ENCODE assay signal across 19 cellular contexts in the genomic region with DNA sequence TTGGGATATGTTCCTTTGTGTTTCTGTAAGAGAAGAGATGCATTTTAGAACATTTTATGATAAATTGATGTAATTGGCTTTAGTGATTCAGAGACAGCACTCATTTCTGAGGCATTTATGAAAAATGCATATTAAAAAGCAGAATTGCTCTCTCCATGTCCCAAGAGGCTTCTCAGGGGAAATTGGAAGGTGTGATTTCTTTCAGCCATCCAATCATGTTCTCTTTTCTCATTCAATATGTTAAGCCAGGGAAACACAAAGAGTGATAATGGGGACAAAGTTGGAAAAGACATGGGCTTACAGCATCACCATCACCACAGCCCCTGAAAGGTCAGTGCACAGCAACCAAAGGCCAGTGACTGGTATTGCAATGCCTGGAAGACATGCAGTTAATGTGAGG.
A peak's percentile ranks its signal among the peaks of the same experiment; 100 is the strongest.
DNase-seq lines count a peak whose midpoint lies in the region; FAIRE-seq and TF ChIP-seq lines count a peak whose summit lies in the region.
"Had no signal": no experiment of that assay in that cellular context is flagged by ENCODE, and none has a peak within 500 bp of the region (broad histone marks: within the 10 kb centered on the region; RNA-seq: fewer than 3 reads in every experiment).

No MANE protein-coding gene starts in this region.

- in situ Hi-C loops in mammary epithelial cell (cut with MboI; ENCODE audit: low sequenced_read_pairs in 2 of 2), result no loop called here

- peak overlapping the region; percentile 56 for H3K27ac ChIP-seq in A673 (ENCODE audit: low read depth, low read length, poor library complexity, severe bottlenecking)
- H3K27ac ChIP-seq in osteoblast (ENCODE audit: low read depth, low read length), result peak overlapping the region; percentile 24
- H3K27ac ChIP-seq in mammary epithelial cell (ENCODE audit: insufficient read depth, low read depth, low read length), result no peak overlapping the region

- H3K4me2 ChIP-seq in osteoblast (ENCODE audit: insufficient read depth, low read length) (peak overlapping the region; percentile 3), mammary epithelial cell (ENCODE audit: insufficient read depth, low read depth, low read length) (no peak overlapping the region)

- CTCF ChIA-PET in A673 (lab: Charles Lee) (no interaction called here), mammary epithelial cell (lab: Charles Lee; ENCODE audit: low non-redundant PET) (no interaction called here)

- H3K9ac ChIP-seq in mammary epithelial cell (ENCODE audit: insufficient read depth, low read length), result no peak overlapping the region

- H3K27me3 ChIP-seq in A673 (replicated peaks; ENCODE audit: insufficient read depth, low read depth, low read length, poor library complexity) (no peaks in the 10 kb centered on the region), osteoblast (ENCODE audit: insufficient read depth, low read length) (no peaks in the 10 kb centered on the region), mammary epithelial cell (ENCODE audit: insufficient read depth, low read length) (no peaks in the 10 kb centered on the region)

- H2AFZ ChIP-seq in osteoblast (ENCODE audit: low read length) (no peak overlapping the region), mammary epithelial cell (ENCODE audit: low read depth, low read length) (no peak overlapping the region)

- H3K4me3 ChIP-seq in A673 (ENCODE audit: low read depth, low read length, poor library complexity, severe bottlenecking) (no peak overlapping the region), fibroblast of mammary gland (ENCODE audit: control insufficient read depth, low read depth, low read length) (no peak overlapping the region), osteoblast (ENCODE audit: insufficient read depth, low read length) (no peak overlapping the region), mammary epithelial cell (replicated peaks in 1 of 3; ENCODE audit: insufficient read depth in 1 of 3, low read depth in 2 of 3, low read length in 3 of 3) (no peak overlapping the region)
- H3K4me3 ChIP-seq: HAP-1 had no signal

- DNase-seq in A673 (ENCODE audit: low spot score) (peak; percentile 65), fibroblast of mammary gland (ENCODE audit: low read depth) (peak; percentile 37), osteoblast (ENCODE audit: insufficient read length, low spot score, missing footprints) (no peak), NCI-H1436 treated with DMSO at 0.1 percent for 48 hours (lab: John Stamatoyannopoulos, UW) (no peak), superior temporal gyrus (ENCODE audit: extremely low spot score) (no peak), mammary epithelial cell (no peak)
- no peak for DNase-seq in activated T-cell treated with anti-CD3 and anti-CD28 coated beads, Interleukin-2, amount 50 U/mL, for 48 hours
- DNase-seq: 8988T; ACHN; C1 segment of cervical spinal cord; Calu3; CD4-positive, alpha-beta T cell; DMS 273 treated with DMSO at 0.1 percent for 48 hours; DMS79 had no signal

- H4K20me1 ChIP-seq in osteoblast (ENCODE audit: insufficient read depth, low read length) (no peaks in the 10 kb centered on the region), mammary epithelial cell (ENCODE audit: insufficient read depth, low read length) (no peaks in the 10 kb centered on the region)

- POLR2A ChIA-PET in A673 (lab: Charles Lee; ENCODE audit: low non-redundant PET), result no interaction called here

- intact Hi-C loops in A673 (cut with micrococcal nuclease; ENCODE audit: unreplicated experiment), result loop anchor here (2.0 to 5.0 kb wide), 2 partner anchors 42 to 372 kb away; a partner anchor contains a TSS
- intact Hi-C loops in mammary epithelial cell (cut with micrococcal nuclease), result no loop called here

- H3K79me2 ChIP-seq in osteoblast (ENCODE audit: insufficient read depth, low read length) (no peaks in the 10 kb centered on the region), mammary epithelial cell (ENCODE audit: insufficient read depth, low read length) (no peaks in the 10 kb centered on the region)

- H3K36me3 ChIP-seq in A673 (ENCODE audit: insufficient read depth, low read length, poor library complexity, severe bottlenecking) (no peaks in the 10 kb centered on the region), osteoblast (ENCODE audit: insufficient read depth, low read length) (no peaks in the 10 kb centered on the region), mammary epithelial cell (ENCODE audit: insufficient read depth, low read length) (no peaks in the 10 kb centered on the region)
- H3K36me3 ChIP-seq: HAP-1 had no signal

- no peaks in the 10 kb centered on the region for H3K9me3 ChIP-seq in A673 (ENCODE audit: low read depth, low read length, poor library complexity, severe bottlenecking)
- no peaks in the 10 kb centered on the region for H3K9me3 ChIP-seq in osteoblast (ENCODE audit: low read depth, low read length)
- H3K9me3 ChIP-seq in mammary epithelial cell (replicated peaks; ENCODE audit: insufficient read depth, low read length), result no peaks in the 10 kb centered on the region
- H3K9me3 ChIP-seq: HAP-1 had no signal

- peak; percentile 93 for FAIRE-seq in TTC549 (lab: Jason Lieb, UNC)
- FAIRE-seq: GM12892, GM19239, H1 had no signal

- H3K4me1 ChIP-seq in A673 (ENCODE audit: insufficient read depth, low read length, poor library complexity, severe bottlenecking) (peaks cover 55% of the 10 kb centered on the region), osteoblast (ENCODE audit: insufficient read depth, low read length) (peaks cover 14% of the 10 kb centered on the region), mammary epithelial cell (ENCODE audit: insufficient read depth, low read length) (no peaks in the 10 kb centered on the region)
- H3K4me1 ChIP-seq: HAP-1 had no signal

- BruUV-seq in A673 (replicated peaks; lab: Mats Ljungman, UMichigan) (no TSS peak), mammary epithelial cell (replicated peaks; lab: Mats Ljungman, UMichigan) (no TSS peak)

- dilution Hi-C loops in mammary epithelial cell (cut with HindIII; ENCODE audit: low sequenced_read_pairs), result no loop called here

- TF ChIP-seq CTCF in A673 (conservative IDR thresholded peaks at IDR 0.05; ENCODE audit: low read depth, low read length) (no peak), fibroblast of mammary gland (conservative IDR thresholded peaks at IDR 0.05; ENCODE audit: control insufficient read depth, insufficient read depth, low read depth, low read length) (no peak), osteoblast (IDR thresholded peaks at IDR 0.05; ENCODE audit: extremely low read depth, low read depth, low read length) (no peak), mammary epithelial cell (conservative IDR thresholded peaks at IDR 0.05 in 1 of 2, IDR thresholded peaks at IDR 0.05 in 1 of 2; ENCODE audit: extremely low read depth in 1 of 2, insufficient read depth in 1 of 2, low read depth in 1 of 2, low read length in 2 of 2) (no peak)

Comparison
In these comparisons a context has a peak if more than half of its experiments do, and no peak if none do; other contexts are left out.
1. DNase-seq: peak in A673 (single experiment) and fibroblast of mammary gland (single experiment); none in osteoblast (single experiment), NCI-H1436 treated with DMSO at 0.1 percent for 48 hours (single experiment), activated T-cell treated with anti-CD3 and anti-CD28 coated beads, Interleukin-2, amount 50 U/mL, for 48 hours (0 of 2), superior temporal gyrus (single experiment) and mammary epithelial cell (single experiment).